ENCODE assay signal across 12 cellular contexts in genomic region chr3:142645236-142645793, GRCh38. TPM values are rescaled to one million over a fixed set of nuclear protein-coding genes. Genes with fewer than 3 reads are reported as not detected.
DNase-seq lines count a peak whose midpoint lies in the region; ATAC-seq, FAIRE-seq and TF ChIP-seq lines count a peak whose summit lies in the region.
"Had no signal": no experiment of that assay in that cellular context is flagged by ENCODE, and none has a peak within 500 bp of the region (broad histone marks: within the 10 kb centered on the region; RNA-seq: fewer than 3 reads in every experiment).

No MANE protein-coding gene starts in this region.

- no peaks in the 10 kb centered on the region for H3K9me3 ChIP-seq in left lung
- no peaks in the 10 kb centered on the region for H3K9me3 ChIP-seq in neural progenitor cell (ENCODE audit: low read depth)
- no peaks in the 10 kb centered on the region for H3K9me3 ChIP-seq in CD8-positive, alpha-beta T cell (ENCODE audit: low read length)
- H3K9me3 ChIP-seq: BE2C had no signal

- H3K27ac ChIP-seq in left lung (no peak overlapping the region), neural progenitor cell (no peak overlapping the region)
- H3K27ac ChIP-seq in CD8-positive, alpha-beta T cell (ENCODE audit: low read depth, low read length): no peak overlapping the region

- H3F3A ChIP-seq in neural progenitor cell (ENCODE audit: low read depth): no peaks in the 10 kb centered on the region

- no peak overlapping the region for H3K4me2 ChIP-seq in neural progenitor cell

- no peak overlapping the region for H3K9ac ChIP-seq in neural progenitor cell

- no peaks in the 10 kb centered on the region for H4K20me1 ChIP-seq in neural progenitor cell (ENCODE audit: low read depth)

- peak; percentile 78 for DNase-seq in Caki2 (ENCODE audit: low read depth)
- peak; percentile 62 for DNase-seq in LoVo (ENCODE audit: low spot score)
- peak; percentile 92 for DNase-seq in bronchial epithelial cell (ENCODE audit: low read depth)
- DNase-seq in left lung: no peak
- no peak for DNase-seq in neural progenitor cell (ENCODE audit: low spot score)
- DNase-seq in lower leg skin (ENCODE audit: low spot score in 2 of 2): no peak
- no peak for DNase-seq in CD8-positive, alpha-beta T cell
- no peak for DNase-seq in NCI-H1092 treated with DMSO at 0.1 percent for 48 hours (lab: John Stamatoyannopoulos, UW)
- DNase-seq: activated naive CD4-positive, alpha-beta T cell treated with anti-CD3 and anti-CD28 coated beads, Interleukin-2, amount 10 ng/mL, durations not matched to agents 7 days and 5 days; BE2C; stimulated activated CD4-positive, alpha-beta T cell treated with anti-CD3 and anti-CD28 coated beads, Interleukin-2, amount 100 ng/mL, for 48 hours had no signal

- TF ChIP-seq POLR2A in lower leg skin (IDR thresholded peaks at IDR 0.05): no peak

- POLR2A ChIA-PET in CD8-positive, alpha-beta T cell (lab: Charles Lee): no interaction called here

- H3K4me1 ChIP-seq in left lung (no peaks in the 10 kb centered on the region), neural progenitor cell (peaks cover 3% of the 10 kb centered on the region)
- H3K4me1 ChIP-seq in CD8-positive, alpha-beta T cell (ENCODE audit: insufficient read depth, low read length): no peaks in the 10 kb centered on the region
- H3K4me1 ChIP-seq: BE2C had no signal

- no peak for FAIRE-seq in bronchial epithelial cell (lab: Jason Lieb, UNC)

- peaks cover 1% of the 10 kb centered on the region for H3K4me1 Mint-ChIP-seq in neural progenitor cell
- H3K4me1 Mint-ChIP-seq in CD8-positive, alpha-beta T cell (ENCODE audit: low read depth): no peaks in the 10 kb centered on the region
- H3K4me1 Mint-ChIP-seq: activated naive CD4-positive, alpha-beta T cell treated with anti-CD3 and anti-CD28 coated beads, Interleukin-2, amount 10 ng/mL, durations not matched to agents 7 days and 5 days had no signal

- no peaks in the 10 kb centered on the region for H3K79me2 ChIP-seq in neural progenitor cell (ENCODE audit: low read depth)

- WGBS in lower leg skin, 2 donors: 56 to 59% methylated on average over 2 of the region's 2 CpGs

- H3K4me3 ChIP-seq in bronchial epithelial cell (ENCODE audit: low read depth, low read length): no peak overlapping the region
- no peak overlapping the region for H3K4me3 ChIP-seq in left lung
- H3K4me3 ChIP-seq in neural progenitor cell: no peak overlapping the region
- no peak overlapping the region for H3K4me3 ChIP-seq in lower leg skin (ENCODE audit: low read depth, poor library complexity, severe bottlenecking)
- H3K4me3 ChIP-seq in CD8-positive, alpha-beta T cell (ENCODE audit: low read depth, low read length): no peak overlapping the region

- no peaks in the 10 kb centered on the region for H3K36me3 Mint-ChIP-seq in neural progenitor cell
- H3K36me3 Mint-ChIP-seq in CD8-positive, alpha-beta T cell: no peaks in the 10 kb centered on the region
- H3K36me3 Mint-ChIP-seq: activated naive CD4-positive, alpha-beta T cell treated with anti-CD3 and anti-CD28 coated beads, Interleukin-2, amount 10 ng/mL, durations not matched to agents 7 days and 5 days; memory B cell had no signal

- no peak overlapping the region for H3K4me3 Mint-ChIP-seq in neural progenitor cell
- no peak overlapping the region for H3K4me3 Mint-ChIP-seq in CD8-positive, alpha-beta T cell
- H3K4me3 Mint-ChIP-seq: activated naive CD4-positive, alpha-beta T cell treated with anti-CD3 and anti-CD28 coated beads, Interleukin-2, amount 10 ng/mL, durations not matched to agents 7 days and 5 days; memory B cell had no signal

- H3K36me3 ChIP-seq in bronchial epithelial cell (ENCODE audit: control insufficient read depth, insufficient read depth, low read length): no peaks in the 10 kb centered on the region
- no peaks in the 10 kb centered on the region for H3K36me3 ChIP-seq in left lung
- no peaks in the 10 kb centered on the region for H3K36me3 ChIP-seq in neural progenitor cell
- H3K36me3 ChIP-seq in CD8-positive, alpha-beta T cell (ENCODE audit: insufficient read depth, low read length): no peaks in the 10 kb centered on the region
- H3K36me3 ChIP-seq: BE2C had no signal

- no peak overlapping the region for H2AFZ ChIP-seq in neural progenitor cell (replicated peaks)

- no peak overlapping the region for H3K27ac Mint-ChIP-seq in neural progenitor cell
- no peak overlapping the region for H3K27ac Mint-ChIP-seq in CD8-positive, alpha-beta T cell
- H3K27ac Mint-ChIP-seq: activated naive CD4-positive, alpha-beta T cell treated with anti-CD3 and anti-CD28 coated beads, Interleukin-2, amount 10 ng/mL, durations not matched to agents 7 days and 5 days; memory B cell had no signal

- peak; percentile 92 for ATAC-seq in left lung
- ATAC-seq in CD8-positive, alpha-beta T cell: no peak

- H3K9me3 Mint-ChIP-seq in neural progenitor cell: no peaks in the 10 kb centered on the region
- no peaks in the 10 kb centered on the region for H3K9me3 Mint-ChIP-seq in CD8-positive, alpha-beta T cell
- H3K9me3 Mint-ChIP-seq: activated naive CD4-positive, alpha-beta T cell treated with anti-CD3 and anti-CD28 coated beads, Interleukin-2, amount 10 ng/mL, durations not matched to agents 7 days and 5 days; memory B cell had no signal

- intact Hi-C loops in left lung (cut with DNase I): no loop called here
- intact Hi-C loops in lower leg skin (cut with DNase I; ENCODE audit: low total_unique reads): no loop called here
- intact Hi-C loops in CD8-positive, alpha-beta T cell (cut with DNase I, micrococcal nuclease): no loop called here

- in situ Hi-C loops in Caki2 (cut with HindIII; ENCODE audit: low pct_unique_long_range_greater_than_20kb, low sequenced_read_pairs): no loop called here

- H3K27me3 ChIP-seq in bronchial epithelial cell (ENCODE audit: control insufficient read depth, insufficient read depth, low read length) (no peaks in the 10 kb centered on the region), left lung (no peaks in the 10 kb centered on the region), neural progenitor cell (no peaks in the 10 kb centered on the region)
- H3K27me3 ChIP-seq in CD8-positive, alpha-beta T cell (ENCODE audit: insufficient read depth, low read length): no peaks in the 10 kb centered on the region
- H3K27me3 ChIP-seq: BE2C had no signal

- TF ChIP-seq CTCF in bronchial epithelial cell (IDR thresholded peaks at IDR 0.05; ENCODE audit: insufficient read depth, low read length, severe bottlenecking) (no peak), left lung (IDR thresholded peaks at IDR 0.05) (no peak), neural progenitor cell (IDR thresholded peaks at IDR 0.05) (no peak), lower leg skin (IDR thresholded peaks at IDR 0.05) (no peak)
- TF ChIP-seq CTCF in CD8-positive, alpha-beta T cell (IDR thresholded peaks at IDR 0.05): no peak

- H3K27me3 Mint-ChIP-seq in neural progenitor cell (ENCODE audit: insufficient read depth, low read depth): no peaks in the 10 kb centered on the region
- H3K27me3 Mint-ChIP-seq in CD8-positive, alpha-beta T cell (ENCODE audit: low read depth): no peaks in the 10 kb centered on the region
- H3K27me3 Mint-ChIP-seq: activated naive CD4-positive, alpha-beta T cell treated with anti-CD3 and anti-CD28 coated beads, Interleukin-2, amount 10 ng/mL, durations not matched to agents 7 days and 5 days had no signal

- CTCF ChIA-PET in CD8-positive, alpha-beta T cell (lab: Charles Lee): no interaction called here

RNA-seq across cellular contexts. Expression of gene PLS1, which starts 49.1 kb away (rescaled TPM):
- total RNA-seq in Caki2 (2014; rRNA removed; shearing (Covaris generic); ENCODE audit: low replicate concordance): 25.0 and 36.6 TPM in 2 replicates
- total RNA-seq in bronchial epithelial cell (17.1 and 26.0 TPM in 2 replicates), left lung (10 to 100 TPM; 24.1 to 40.4 TPM), neural progenitor cell (ENCODE audit: low replicate concordance) (15.8 and 22.5 TPM in 2 replicates), lower leg skin (1 to 10 TPM; 6.1 to 8.6 (median 6.9) TPM)
- total RNA-seq in CD8-positive, alpha-beta T cell: 1 to 10 TPM in 1 of 2 experiments, under 1 TPM in 1; 0.57 to 2.0 TPM

Comparison
In these comparisons a context has a peak if more than half of its experiments do, and no peak if none do; other contexts are left out.
1. DNase-seq: peak in Caki2 (single experiment), LoVo (single experiment) and bronchial epithelial cell (single experiment); none in left lung (0 of 2), neural progenitor cell (single experiment), lower leg skin (0 of 2), CD8-positive, alpha-beta T cell (0 of 7) and NCI-H1092 treated with DMSO at 0.1 percent for 48 hours (single experiment).